17 cellular contexts compared by ENCODE assay signal in the genomic region with DNA sequence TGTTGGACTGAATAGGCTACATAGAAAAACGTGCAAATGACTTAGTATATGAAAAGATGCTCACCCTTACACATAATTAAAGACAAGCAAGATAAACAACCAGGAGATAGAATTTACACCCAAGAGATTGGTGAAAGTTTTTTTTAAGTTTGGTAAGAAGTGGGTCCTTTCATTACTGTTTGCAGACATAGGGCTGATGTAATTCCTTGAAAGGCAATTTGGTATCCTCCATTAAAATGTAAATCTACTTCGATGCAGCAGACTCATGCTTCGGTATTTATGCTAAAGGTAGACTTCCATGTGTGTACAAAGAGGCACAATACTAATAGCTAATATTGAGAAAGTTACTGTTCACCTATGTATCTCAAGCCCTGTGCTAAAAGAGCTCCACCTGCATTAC.
DNase-seq lines count a peak whose midpoint lies in the region; TF ChIP-seq lines count a peak whose summit lies in the region.
"Had no signal": no experiment of that assay in that cellular context is flagged by ENCODE, and none has a peak within 500 bp of the region (broad histone marks: within the 10 kb centered on the region; RNA-seq: fewer than 3 reads in every experiment).

No MANE protein-coding gene starts in this region.

- H3K4me3 ChIP-seq in HEK293 (ENCODE audit: low read depth, low read length), result no peak overlapping the region
- H3K4me3 ChIP-seq: BLaER1 treated with 17β-estradiol and CSF1 and Interleukin-3, amounts not matched to agents 10 nM and 100 nM; GM23248 had no signal

- H3K27ac ChIP-seq in HEK293 (ENCODE audit: extremely low read depth, low read depth, low read length), result no peak overlapping the region
- H3K27ac ChIP-seq: BLaER1 treated with 17β-estradiol and CSF1 and Interleukin-3, amounts not matched to agents 10 nM and 100 nM; GM23248; HL-60 had no signal

- no peaks in the 10 kb centered on the region for H3K9me3 ChIP-seq in HEK293 (ENCODE audit: control insufficient read depth, insufficient read depth, low read depth, low read length)
- H3K9me3 ChIP-seq: BLaER1 treated with 17β-estradiol and CSF1 and Interleukin-3, amounts not matched to agents 10 nM and 100 nM had no signal

- peaks cover 2% of the 10 kb centered on the region; the same call in 1 of the 2 replicates for H3K4me1 ChIP-seq in HEK293 (ENCODE audit: control insufficient read depth, insufficient read depth, low read length)

- TF ChIP-seq CTCF in HEK293 (tag by site-specific recombination; IDR thresholded peaks at IDR 0.05) (no peak), GM10266 (IDR thresholded peaks at IDR 0.05; ENCODE audit: control insufficient read depth, insufficient read depth, low read depth, missing control alignments) (no peak)

- POLR2A ChIA-PET in HEK293 (lab: Yijun Ruan, JAX), result no interaction called here

- H3K36me3 ChIP-seq in HEK293 (ENCODE audit: control insufficient read depth in 2 of 2, insufficient read depth in 1 of 2, low read length in 2 of 2), result no peaks in the 10 kb centered on the region
- H3K36me3 ChIP-seq: BLaER1 treated with 17β-estradiol and CSF1 and Interleukin-3, amounts not matched to agents 10 nM and 100 nM had no signal

- CTCF ChIA-PET in HEK293 (lab: Yijun Ruan, JAX), result interaction anchor here (1.2 to 1.3 kb wide), 2 partner anchors 98 to 103 kb away, joined by 3 read pairs; no protein-coding TSS in a partner anchor

- DNase-seq in OCI-M1 (lab: John Stamatoyannopoulos, UW), result peak; percentile 44
- peak; percentile 44 for DNase-seq in SW480 (ENCODE audit: low spot score)
- peak; percentile 13 for DNase-seq in fibroblast of the conjunctiva (ENCODE audit: low read depth)
- DNase-seq in NCI-H1092 (lab: John Stamatoyannopoulos, UW), result no peak
- DNase-seq in GM10266 (ENCODE audit: extremely low spot score), result no peak
- no peak for DNase-seq in nucleus accumbens (lab: John Stamatoyannopoulos, UW)
- DNase-seq: Calu3; CD8-positive, alpha-beta T cell; DMS53; DND-41; EL; GM23248; HCEC 1CT; HFFc6 had no signal

TF ChIP-seq in HEK293, 187 proteins besides CTCF, POLR2A, EP300 and RAD21:
- TF ChIP-seq ZNF335 (tag by site-specific recombination; conservative IDR thresholded peaks at IDR 0.05) (no peak), ZNF544 (tag by site-specific recombination; IDR thresholded peaks at IDR 0.05) (no peak)
- TF ChIP-seq, protein P1, sequence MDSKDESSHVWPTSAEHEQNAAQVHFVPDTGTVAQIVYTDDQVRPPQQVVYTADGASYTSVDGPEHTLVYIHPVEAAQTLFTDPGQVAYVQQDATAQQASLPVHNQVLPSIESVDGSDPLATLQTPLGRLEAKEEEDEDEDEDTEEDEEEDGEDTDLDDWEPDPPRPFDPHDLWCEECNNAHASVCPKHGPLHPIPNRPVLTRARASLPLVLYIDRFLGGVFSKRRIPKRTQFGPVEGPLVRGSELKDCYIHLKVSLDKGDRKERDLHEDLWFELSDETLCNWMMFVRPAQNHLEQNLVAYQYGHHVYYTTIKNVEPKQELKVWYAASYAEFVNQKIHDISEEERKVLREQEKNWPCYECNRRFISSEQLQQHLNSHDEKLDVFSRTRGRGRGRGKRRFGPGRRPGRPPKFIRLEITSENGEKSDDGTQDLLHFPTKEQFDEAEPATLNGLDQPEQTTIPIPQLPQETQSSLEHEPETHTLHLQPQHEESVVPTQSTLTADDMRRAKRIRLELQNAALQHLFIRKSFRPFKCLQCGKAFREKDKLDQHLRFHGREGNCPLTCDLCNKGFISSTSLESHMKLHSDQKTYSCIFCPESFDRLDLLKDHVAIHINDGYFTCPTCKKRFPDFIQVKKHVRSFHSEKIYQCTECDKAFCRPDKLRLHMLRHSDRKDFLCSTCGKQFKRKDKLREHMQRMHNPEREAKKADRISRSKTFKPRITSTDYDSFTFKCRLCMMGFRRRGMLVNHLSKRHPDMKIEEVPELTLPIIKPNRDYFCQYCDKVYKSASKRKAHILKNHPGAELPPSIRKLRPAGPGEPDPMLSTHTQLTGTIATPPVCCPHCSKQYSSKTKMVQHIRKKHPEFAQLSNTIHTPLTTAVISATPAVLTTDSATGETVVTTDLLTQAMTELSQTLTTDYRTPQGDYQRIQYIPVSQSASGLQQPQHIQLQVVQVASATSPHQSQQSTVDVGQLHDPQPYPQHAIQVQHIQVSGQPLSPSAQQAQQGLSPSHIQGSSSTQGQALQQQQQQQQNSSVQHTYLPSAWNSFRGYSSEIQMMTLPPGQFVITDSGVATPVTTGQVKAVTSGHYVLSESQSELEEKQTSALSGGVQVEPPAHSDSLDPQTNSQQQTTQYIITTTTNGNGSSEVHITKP (tag by site-specific recombination; IDR thresholded peaks at IDR 0.05), result peak; percentile 34

Comparison
In these comparisons a context has a peak if more than half of its experiments do, and no peak if none do; other contexts are left out.
1. DNase-seq: peak in OCI-M1 (single experiment), SW480 (single experiment) and fibroblast of the conjunctiva (single experiment); none in NCI-H1092 (single experiment), GM10266 (single experiment) and nucleus accumbens (0 of 56).